In the genomic region with DNA sequence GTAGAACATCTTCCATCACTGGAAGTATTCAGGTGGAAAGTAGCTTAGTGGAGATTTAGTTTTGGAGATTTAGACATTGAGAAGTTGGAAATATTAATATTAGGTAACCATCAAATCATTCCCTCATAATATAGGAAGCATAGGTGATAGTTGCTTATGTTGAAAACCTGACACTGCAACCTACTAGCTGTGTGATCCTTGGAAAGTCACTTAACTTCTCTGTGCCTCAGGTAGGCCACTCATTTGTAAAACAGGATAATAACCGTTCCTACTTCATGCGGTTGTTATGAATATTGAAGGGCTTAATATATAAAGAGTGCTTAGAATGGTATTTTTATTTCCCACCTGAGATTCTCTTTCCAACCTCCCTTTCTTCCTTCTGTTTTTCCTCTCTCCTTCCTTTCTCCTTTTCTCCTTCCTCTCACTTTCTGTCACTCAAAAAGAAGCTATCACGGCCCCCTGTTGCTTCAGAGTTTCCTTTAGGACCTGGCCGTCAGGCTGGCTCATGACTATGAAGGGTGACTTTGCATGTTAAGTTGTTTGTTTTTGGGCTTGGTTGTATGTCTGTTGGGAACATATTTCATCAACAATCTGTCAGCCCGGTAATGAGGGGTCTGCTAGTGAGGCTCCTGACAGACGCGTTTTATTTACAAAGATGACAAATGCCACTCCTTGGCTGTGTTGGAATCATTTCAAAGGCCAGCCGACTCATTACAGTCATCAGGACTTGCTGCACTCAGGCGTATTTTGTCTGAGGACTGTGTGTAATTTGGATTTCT, we compare ENCODE assay signal across 14 cellular contexts. TPM values are rescaled to one million over a fixed set of nuclear protein-coding genes. Genes with fewer than 3 reads are reported as not detected.
A peak's percentile ranks its signal among the peaks of the same experiment; 100 is the strongest.
DNase-seq lines count a peak whose midpoint lies in the region; ATAC-seq and TF ChIP-seq lines count a peak whose summit lies in the region.
"Had no signal": no experiment of that assay in that cellular context is flagged by ENCODE, and none has a peak within 500 bp of the region (broad histone marks: within the 10 kb centered on the region; RNA-seq: fewer than 3 reads in every experiment).

No MANE protein-coding gene starts in this region.

- H3K4me3 Mint-ChIP-seq in mesothelial cell of epicardium: no peak overlapping the region
- H3K4me3 Mint-ChIP-seq: activated CD8-positive, alpha-beta T cell treated with anti-CD3 and anti-CD28 coated beads for 36 hours; H9 had no signal

- H3K27ac ChIP-seq in neutrophil: peak overlapping the region; percentile 3
- H3K27ac ChIP-seq: esophagus squamous epithelium had no signal

- no peaks in the 10 kb centered on the region for H3K27me3 ChIP-seq in neutrophil

- H3K27me3 Mint-ChIP-seq in mesothelial cell of epicardium (ENCODE audit: low read depth): peaks cover 21% of the 10 kb centered on the region
- H3K27me3 Mint-ChIP-seq: activated CD8-positive, alpha-beta T cell treated with anti-CD3 and anti-CD28 coated beads for 36 hours had no signal

- H3K36me3 Mint-ChIP-seq in mesothelial cell of epicardium: no peaks in the 10 kb centered on the region

- H3K27ac Mint-ChIP-seq in mesothelial cell of epicardium: no peak overlapping the region
- H3K27ac Mint-ChIP-seq: activated CD8-positive, alpha-beta T cell treated with anti-CD3 and anti-CD28 coated beads for 36 hours; H9 had no signal

- TF ChIP-seq CTCF in neutrophil (IDR thresholded peaks at IDR 0.05) (no peak), mesothelial cell of epicardium (IDR thresholded peaks at IDR 0.05; ENCODE audit: unreplicated experiment) (no peak)

- H3K4me3 ChIP-seq in neutrophil (ENCODE audit: low read depth in 1 of 2, low read length in 1 of 2): no peak overlapping the region
- H3K4me3 ChIP-seq: esophagus squamous epithelium had no signal

- ATAC-seq in HG03095 (IDR thresholded peaks at IDR 0.05; ENCODE audit: unreplicated experiment): no peak
- ATAC-seq: activated CD8-positive, alpha-beta T cell treated with anti-CD3 and anti-CD28 coated beads for 36 hours had no signal

- DNase-seq in NCI-H446 treated with DMSO at 0.1 percent for 48 hours (lab: John Stamatoyannopoulos, UW) (peak; percentile 6), NCI-H446 (lab: John Stamatoyannopoulos, UW) (no peak), NCI-H2171 treated with DMSO at 0.1 percent for 48 hours (lab: John Stamatoyannopoulos, UW) (peak; percentile 74), astrocyte of the hippocampus (ENCODE audit: low read depth, low spot score) (peak; percentile 65), mesothelial cell of epicardium (ENCODE audit: low spot score in 2 of 2, unreplicated experiment in 2 of 2) (no peak), SK-N-DZ (ENCODE audit: low spot score) (no peak)
- DNase-seq: activated CD8-positive, alpha-beta T cell treated with anti-CD3 and anti-CD28 coated beads for 36 hours; activated gamma-delta T cell treated with Interleukin-2 at 50 U/mL for 16 hours; esophagus squamous epithelium; H9; NCI-H1417 treated with DMSO at 0.1 percent for 48 hours; stimulated activated CD8-positive, alpha-beta memory T cell treated with anti-CD3 and anti-CD28 coated beads, Interleukin-4, amount 100 ng/mL, for 48 hours had no signal

- peaks cover 44% of the 10 kb centered on the region for H3K36me3 ChIP-seq in neutrophil
- H3K36me3 ChIP-seq: esophagus squamous epithelium had no signal

- no peaks in the 10 kb centered on the region for H3K9me3 ChIP-seq in neutrophil
- H3K9me3 ChIP-seq: esophagus squamous epithelium had no signal

- H3K4me1 ChIP-seq in neutrophil (ENCODE audit: control insufficient read depth in 1 of 2, insufficient read depth in 1 of 2, low read depth in 1 of 2, low read length in 1 of 2): no peaks in the 10 kb centered on the region
- H3K4me1 ChIP-seq: esophagus squamous epithelium had no signal

- peaks cover under 1% of the 10 kb centered on the region for H3K9me3 Mint-ChIP-seq in mesothelial cell of epicardium
- H3K9me3 Mint-ChIP-seq: H9 had no signal

- peaks cover 3% of the 10 kb centered on the region for H3K4me1 Mint-ChIP-seq in mesothelial cell of epicardium
- H3K4me1 Mint-ChIP-seq: H9 had no signal

RNA-seq across cellular contexts. Expression of gene DOCK2, which starts 31.0 kb away (rescaled TPM):
- total RNA-seq in mesothelial cell of epicardium: 0.16 to 0.25 TPM (median 0.18 TPM) in 3 replicates
- 0.16 and 0.22 TPM in 2 replicates for polyA plus RNA-seq in SK-N-DZ (2014; cell fraction: cytosol; rRNA removed)
- 0.05 TPM in 1 of 2 replicates, not detected in the other for polyA plus RNA-seq in SK-N-DZ (2014; cell fraction: nucleus; rRNA removed)

Comparison
In these comparisons a context has a peak if more than half of its experiments do, and no peak if none do; other contexts are left out.
1. DNase-seq: peak in NCI-H446 treated with DMSO at 0.1 percent for 48 hours (single experiment), NCI-H2171 treated with DMSO at 0.1 percent for 48 hours (single experiment) and astrocyte of the hippocampus (single experiment); none in NCI-H446 (0 of 2), mesothelial cell of epicardium (0 of 2) and SK-N-DZ (single experiment).